Comparison of ENCODE assay signal across 24 cellular contexts in genomic region chr1:224898937-224899336, GRCh38.
"Had no signal": no experiment of that assay in that cellular context is flagged by ENCODE, and none has a peak within 500 bp of the region (broad histone marks: within the 10 kb centered on the region; RNA-seq: fewer than 3 reads in every experiment).

No MANE protein-coding gene starts in this region.

- H3K9me3 ChIP-seq: suprapubic skin, testis, thoracic aorta, thyroid gland, tibial nerve, upper lobe of right lung, uterus, vagina had no signal

- H3K36me3 ChIP-seq: stomach, suprapubic skin, thoracic aorta, thyroid gland, tibial artery, tibial nerve, transverse colon, upper lobe of left lung, upper lobe of right lung, uterus, vagina had no signal

- DNase-seq: stimulated activated CD4-positive, alpha-beta T cell treated with anti-CD3 and anti-CD28 coated beads, Interleukin-2, amount 100 ng/mL, for 48 hours; stimulated activated CD4-positive, alpha-beta T cell treated with anti-CD3 and anti-CD28 coated beads, Interleukin-4, amount 100 ng/mL, for 1 hour; stimulated activated CD4-positive, alpha-beta T cell treated with anti-CD3 and anti-CD28 coated beads, Interleukin-4, amount 100 ng/mL, for 24 hours; stimulated activated CD4-positive, alpha-beta T cell treated with anti-CD3 and anti-CD28 coated beads, Interleukin-4, amount 100 ng/mL, for 4 hours; stimulated activated CD8-positive, alpha-beta memory T cell treated with anti-CD3 and anti-CD28 coated beads, Interleukin-4, amount 100 ng/mL, for 48 hours; stimulated activated naive B cell treated with anti-CD40 and anti-IgM and Interleukin-4, amounts not matched to agents 10 μg/mL and 1 μg/mL and 100 μg/mL, for 72 hours; stimulated activated naive CD4-positive, alpha-beta T cell; stimulated activated naive CD4-positive, alpha-beta T cell treated with Interleukin-2 at 50 U/mL for 16 hours; stimulated activated naive CD8-positive, alpha-beta T cell treated with anti-CD3 and anti-CD28 coated beads, Interleukin-15, amount 100 ng/mL, for 72 hours; stimulated activated naive CD8-positive, alpha-beta T cell treated with anti-CD3 and anti-CD28 coated beads, Interleukin-15, Interleukin-2, amounts not matched to agents 100 U/mL and 50 U/mL, for 24 hours; stomach; substantia nigra; testis; thyroid gland; tibial artery; transverse colon; trophoblast cell; upper lobe of left lung; upper lobe of right lung; uterus had no signal

- H3K4me1 ChIP-seq: stomach, suprapubic skin, testis, thyroid gland, tibial artery, tibial nerve, transverse colon, upper lobe of left lung, upper lobe of right lung, uterus, vagina had no signal

- H3K4me3 ChIP-seq: stomach, suprapubic skin, testis, thoracic aorta, thyroid gland, tibial artery, tibial nerve, transverse colon, upper lobe of left lung, upper lobe of right lung, uterus, vagina had no signal

- H3K27ac ChIP-seq: stomach, suprapubic skin, testis, thoracic aorta, thyroid gland, tibial artery, tibial nerve, transverse colon, upper lobe of left lung, upper lobe of right lung, uterus, vagina had no signal
